ENCODE assay signal across 12 cellular contexts in genomic region chr13:100544866-100545683, GRCh38. TPM values are rescaled to one million over a fixed set of nuclear protein-coding genes. Genes with fewer than 3 reads are reported as not detected.
DNase-seq lines count a peak whose midpoint lies in the region; ATAC-seq and TF ChIP-seq lines count a peak whose summit lies in the region.
"Had no signal": no experiment of that assay in that cellular context is flagged by ENCODE, and none has a peak within 500 bp of the region (broad histone marks: within the 10 kb centered on the region; RNA-seq: fewer than 3 reads in every experiment).

No MANE protein-coding gene starts in this region.

- no TSS peak for BruUV-seq in Panc1 (replicated peaks; lab: Mats Ljungman, UMichigan)

- no peak for TF ChIP-seq CTCF in Panc1 (IDR thresholded peaks at IDR 0.05)

- H3K27ac ChIP-seq in Panc1 (ENCODE audit: low read length) = no peak overlapping the region; the same call in none of the 2 replicates
- H3K27ac ChIP-seq: Peyer's patch had no signal

- intact Hi-C loops in Panc1 (cut with micrococcal nuclease; ENCODE audit: unreplicated experiment) = no loop called here

- CTCF ChIA-PET in Panc1 (lab: Charles Lee) = no interaction called here

- no peaks in the 10 kb centered on the region for H3K27me3 ChIP-seq in Panc1 (ENCODE audit: control insufficient read depth, insufficient read depth, low read length)
- H3K27me3 ChIP-seq: Peyer's patch had no signal

- POLR2A ChIA-PET in Panc1 (lab: Charles Lee) = no interaction called here

- DNase-seq in Ammon's horn (ENCODE audit: low spot score) (peak; percentile 76), Panc1 (ENCODE audit: low read depth, low spot score) (no peak), mucosa of gallbladder (ENCODE audit: low spot score) (peak; percentile 23), putamen (ENCODE audit: low spot score) (no peak), SKM-1 treated with dmso at 0.1 percent for 144 hours (lab: John Stamatoyannopoulos, UW; ENCODE audit: unreplicated experiment) (no peak), NCI-H345 (lab: John Stamatoyannopoulos, UW) (no peak)
- DNase-seq: activated CD4-positive, alpha-beta T cell treated with anti-CD3 and anti-CD28 coated beads, Interleukin-2, amount 50 U/mL, for 1 hour; NCI-H226 had no signal

- H3K36me3 ChIP-seq in Panc1 (ENCODE audit: control insufficient read depth, insufficient read depth, low read length) = no peaks in the 10 kb centered on the region
- H3K36me3 ChIP-seq: Peyer's patch had no signal

- H3K9me3 ChIP-seq in Panc1 (ENCODE audit: control insufficient read depth, insufficient read depth, low read depth, low read length) = no peaks in the 10 kb centered on the region
- H3K9me3 ChIP-seq: Peyer's patch had no signal

- peak; percentile 72 for ATAC-seq in Panc1
- peak; percentile 82 for ATAC-seq in esophagus mucosa
- no peak for ATAC-seq in HG03520 (IDR thresholded peaks at IDR 0.05; ENCODE audit: unreplicated experiment)
- ATAC-seq: activated T-helper 17 cell treated with anti-CD3 and anti-CD28 coated beads, Interleukin-2, amount 50 U/mL, for 72 hours had no signal

- no peak overlapping the region for H3K4me3 ChIP-seq in Panc1 (ENCODE audit: low read depth in 2 of 2, low read length in 2 of 2)
- H3K4me3 ChIP-seq: Peyer's patch had no signal

- in situ Hi-C loops in Panc1 (cut with HindIII; ENCODE audit: low pct_unique_long_range_greater_than_20kb, low sequenced_read_pairs) = no loop called here

- peaks cover 9% of the 10 kb centered on the region for H3K4me1 ChIP-seq in Panc1 (ENCODE audit: control insufficient read depth, insufficient read depth, low read length)
- H3K4me1 ChIP-seq: Peyer's patch had no signal

RNA-seq across cellular contexts. Expression of gene GGACT, which starts 43.5 kb away (rescaled TPM):
- total RNA-seq in Panc1 (2021; ENCODE audit: unreplicated experiment) (2.5 TPM), esophagus mucosa (3.6 TPM), mucosa of gallbladder (6.4 TPM)
- polyA plus RNA-seq in Panc1 (2012; ENCODE audit: insufficient read length) = 1.7 TPM

Comparison
In these comparisons a context has a peak if more than half of its experiments do, and no peak if none do; other contexts are left out.
1. DNase-seq: peak in Ammon's horn (single experiment) and mucosa of gallbladder (single experiment); none in Panc1 (single experiment), putamen (single experiment), SKM-1 treated with dmso at 0.1 percent for 144 hours (single experiment) and NCI-H345 (single experiment).